1 cellular context compared by ENCODE assay signal in the genomic region with DNA sequence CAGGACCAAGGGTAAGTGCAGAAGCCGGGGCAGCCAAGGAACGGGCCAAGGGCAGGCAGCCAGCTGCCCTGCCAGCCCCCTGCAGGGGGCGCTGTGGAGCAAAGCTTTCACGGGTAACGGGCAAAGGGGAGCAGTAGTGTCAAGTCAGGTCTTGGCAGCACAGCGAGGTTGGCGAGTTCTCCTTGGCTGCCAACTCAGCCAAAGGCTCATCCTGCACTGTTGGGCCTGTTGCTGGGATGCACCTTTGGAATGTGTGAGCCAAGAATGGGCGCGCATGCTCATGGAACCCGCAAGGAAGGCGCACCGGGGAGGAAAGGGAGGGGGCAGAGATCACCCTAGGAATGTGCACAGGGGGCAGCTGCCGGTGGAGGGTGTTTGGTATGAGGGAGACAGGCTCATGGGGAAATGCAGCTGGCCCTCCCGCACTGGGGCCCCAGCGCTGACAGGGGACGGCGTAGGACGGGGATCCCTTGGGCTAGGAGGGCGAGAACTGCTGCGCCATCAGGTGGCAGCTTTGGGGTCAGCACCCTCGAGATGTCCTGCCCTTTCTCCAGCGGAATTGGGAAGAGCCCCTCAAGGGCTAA.
TF ChIP-seq lines count a peak whose summit lies in the region.

No MANE protein-coding gene starts in this region.

TF ChIP-seq in HEK293, 187 proteins besides CTCF, POLR2A, EP300 and RAD21 (continued from another document and continues in another):
- TF ChIP-seq MYNN (tag by site-specific recombination; IDR thresholded peaks at IDR 0.05; ENCODE audit: borderline replicate concordance), result no peak
- no peak for TF ChIP-seq ZNF23 (tag by site-specific recombination; IDR thresholded peaks at IDR 0.05; ENCODE audit: borderline replicate concordance)
- TF ChIP-seq, protein P1, sequence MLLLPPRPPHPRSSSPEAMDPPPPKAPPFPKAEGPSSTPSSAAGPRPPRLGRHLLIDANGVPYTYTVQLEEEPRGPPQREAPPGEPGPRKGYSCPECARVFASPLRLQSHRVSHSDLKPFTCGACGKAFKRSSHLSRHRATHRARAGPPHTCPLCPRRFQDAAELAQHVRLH (tag by site-specific recombination; IDR thresholded peaks at IDR 0.05), result peak; percentile 52; the same call in 1 of the 2 replicates
- TF ChIP-seq ZNF302 (tag by site-specific recombination; IDR thresholded peaks at IDR 0.05; ENCODE audit: low read depth), result no peak
- TF ChIP-seq, protein P2, sequence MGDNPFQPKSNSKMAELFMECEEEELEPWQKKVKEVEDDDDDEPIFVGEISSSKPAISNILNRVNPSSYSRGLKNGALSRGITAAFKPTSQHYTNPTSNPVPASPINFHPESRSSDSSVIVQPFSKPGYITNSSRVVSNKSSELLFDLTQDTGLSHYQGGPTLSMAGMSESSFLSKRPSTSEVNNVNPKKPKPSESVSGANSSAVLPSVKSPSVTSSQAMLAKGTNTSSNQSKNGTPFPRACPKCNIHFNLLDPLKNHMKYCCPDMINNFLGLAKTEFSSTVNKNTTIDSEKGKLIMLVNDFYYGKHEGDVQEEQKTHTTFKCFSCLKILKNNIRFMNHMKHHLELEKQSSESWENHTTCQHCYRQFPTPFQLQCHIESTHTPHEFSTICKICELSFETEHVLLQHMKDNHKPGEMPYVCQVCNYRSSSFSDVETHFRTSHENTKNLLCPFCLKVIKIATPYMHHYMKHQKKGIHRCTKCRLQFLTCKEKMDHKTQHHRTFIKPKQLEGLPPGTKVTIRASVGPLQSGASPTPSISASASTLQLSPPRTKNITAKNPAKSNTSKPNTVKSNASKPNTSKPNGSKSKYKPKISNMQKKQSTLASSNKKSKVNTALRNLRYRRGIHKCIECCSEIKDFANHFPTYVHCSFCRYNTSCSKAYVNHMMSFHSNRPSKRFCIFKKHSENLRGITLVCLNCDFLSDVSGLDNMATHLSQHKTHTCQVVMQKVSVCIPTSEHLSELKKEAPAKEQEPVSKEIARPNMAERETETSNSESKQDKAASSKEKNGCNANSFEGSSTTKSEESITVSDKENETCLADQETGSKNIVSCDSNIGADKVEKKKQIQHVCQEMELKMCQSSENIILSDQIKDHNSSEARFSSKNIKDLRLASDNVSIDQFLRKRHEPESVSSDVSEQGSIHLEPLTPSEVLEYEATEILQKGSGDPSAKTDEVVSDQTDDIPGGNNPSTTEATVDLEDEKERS (tag by site-specific recombination; IDR thresholded peaks at IDR 0.05), result no peak; the same call in 1 of the 2 replicates
- TF ChIP-seq, protein P3, sequence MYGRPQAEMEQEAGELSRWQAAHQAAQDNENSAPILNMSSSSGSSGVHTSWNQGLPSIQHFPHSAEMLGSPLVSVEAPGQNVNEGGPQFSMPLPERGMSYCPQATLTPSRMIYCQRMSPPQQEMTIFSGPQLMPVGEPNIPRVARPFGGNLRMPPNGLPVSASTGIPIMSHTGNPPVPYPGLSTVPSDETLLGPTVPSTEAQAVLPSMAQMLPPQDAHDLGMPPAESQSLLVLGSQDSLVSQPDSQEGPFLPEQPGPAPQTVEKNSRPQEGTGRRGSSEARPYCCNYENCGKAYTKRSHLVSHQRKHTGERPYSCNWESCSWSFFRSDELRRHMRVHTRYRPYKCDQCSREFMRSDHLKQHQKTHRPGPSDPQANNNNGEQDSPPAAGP (tag by site-specific recombination; IDR thresholded peaks at IDR 0.05), result peak; percentile 70; the same call in 1 of the 2 replicates
- peak; percentile 98 for TF ChIP-seq ZNF600 (tag by site-specific recombination; IDR thresholded peaks at IDR 0.05)
- TF ChIP-seq, protein P4, sequence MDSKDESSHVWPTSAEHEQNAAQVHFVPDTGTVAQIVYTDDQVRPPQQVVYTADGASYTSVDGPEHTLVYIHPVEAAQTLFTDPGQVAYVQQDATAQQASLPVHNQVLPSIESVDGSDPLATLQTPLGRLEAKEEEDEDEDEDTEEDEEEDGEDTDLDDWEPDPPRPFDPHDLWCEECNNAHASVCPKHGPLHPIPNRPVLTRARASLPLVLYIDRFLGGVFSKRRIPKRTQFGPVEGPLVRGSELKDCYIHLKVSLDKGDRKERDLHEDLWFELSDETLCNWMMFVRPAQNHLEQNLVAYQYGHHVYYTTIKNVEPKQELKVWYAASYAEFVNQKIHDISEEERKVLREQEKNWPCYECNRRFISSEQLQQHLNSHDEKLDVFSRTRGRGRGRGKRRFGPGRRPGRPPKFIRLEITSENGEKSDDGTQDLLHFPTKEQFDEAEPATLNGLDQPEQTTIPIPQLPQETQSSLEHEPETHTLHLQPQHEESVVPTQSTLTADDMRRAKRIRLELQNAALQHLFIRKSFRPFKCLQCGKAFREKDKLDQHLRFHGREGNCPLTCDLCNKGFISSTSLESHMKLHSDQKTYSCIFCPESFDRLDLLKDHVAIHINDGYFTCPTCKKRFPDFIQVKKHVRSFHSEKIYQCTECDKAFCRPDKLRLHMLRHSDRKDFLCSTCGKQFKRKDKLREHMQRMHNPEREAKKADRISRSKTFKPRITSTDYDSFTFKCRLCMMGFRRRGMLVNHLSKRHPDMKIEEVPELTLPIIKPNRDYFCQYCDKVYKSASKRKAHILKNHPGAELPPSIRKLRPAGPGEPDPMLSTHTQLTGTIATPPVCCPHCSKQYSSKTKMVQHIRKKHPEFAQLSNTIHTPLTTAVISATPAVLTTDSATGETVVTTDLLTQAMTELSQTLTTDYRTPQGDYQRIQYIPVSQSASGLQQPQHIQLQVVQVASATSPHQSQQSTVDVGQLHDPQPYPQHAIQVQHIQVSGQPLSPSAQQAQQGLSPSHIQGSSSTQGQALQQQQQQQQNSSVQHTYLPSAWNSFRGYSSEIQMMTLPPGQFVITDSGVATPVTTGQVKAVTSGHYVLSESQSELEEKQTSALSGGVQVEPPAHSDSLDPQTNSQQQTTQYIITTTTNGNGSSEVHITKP (tag by site-specific recombination; IDR thresholded peaks at IDR 0.05), result peak; percentile 46
- no peak for TF ChIP-seq ZBTB7A (tag by site-specific recombination; IDR thresholded peaks at IDR 0.05; ENCODE audit: low read depth)
- peak; percentile 64 for TF ChIP-seq ZNF629 (tag by site-specific recombination; IDR thresholded peaks at IDR 0.05)
- no peak for TF ChIP-seq ZNF184 (tag by site-specific recombination; IDR thresholded peaks at IDR 0.05)
- no peak for TF ChIP-seq YY1 (tag by site-specific recombination; IDR thresholded peaks at IDR 0.05)
- TF ChIP-seq ZNF501 (tag by site-specific recombination; IDR thresholded peaks at IDR 0.05), result peak; percentile 87
- TF ChIP-seq BCL11A (tag by site-specific recombination; IDR thresholded peaks at IDR 0.05; ENCODE audit: low read depth), result no peak
- TF ChIP-seq, protein P5, sequence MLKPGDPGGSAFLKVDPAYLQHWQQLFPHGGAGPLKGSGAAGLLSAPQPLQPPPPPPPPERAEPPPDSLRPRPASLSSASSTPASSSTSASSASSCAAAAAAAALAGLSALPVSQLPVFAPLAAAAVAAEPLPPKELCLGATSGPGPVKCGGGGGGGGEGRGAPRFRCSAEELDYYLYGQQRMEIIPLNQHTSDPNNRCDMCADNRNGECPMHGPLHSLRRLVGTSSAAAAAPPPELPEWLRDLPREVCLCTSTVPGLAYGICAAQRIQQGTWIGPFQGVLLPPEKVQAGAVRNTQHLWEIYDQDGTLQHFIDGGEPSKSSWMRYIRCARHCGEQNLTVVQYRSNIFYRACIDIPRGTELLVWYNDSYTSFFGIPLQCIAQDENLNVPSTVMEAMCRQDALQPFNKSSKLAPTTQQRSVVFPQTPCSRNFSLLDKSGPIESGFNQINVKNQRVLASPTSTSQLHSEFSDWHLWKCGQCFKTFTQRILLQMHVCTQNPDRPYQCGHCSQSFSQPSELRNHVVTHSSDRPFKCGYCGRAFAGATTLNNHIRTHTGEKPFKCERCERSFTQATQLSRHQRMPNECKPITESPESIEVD (tag by site-specific recombination; IDR thresholded peaks at IDR 0.05), result no peak
- TF ChIP-seq ZNF76 (tag by site-specific recombination; IDR thresholded peaks at IDR 0.05; ENCODE audit: borderline replicate concordance, low read depth), result no peak
- TF ChIP-seq ZBTB21 (tag by site-specific recombination; IDR thresholded peaks at IDR 0.05), result no peak
- peak; percentile 45; the same call in 1 of the 2 replicates for TF ChIP-seq ZNF121 (tag by site-specific recombination; IDR thresholded peaks at IDR 0.05)
- TF ChIP-seq ZNF2 (tag by site-specific recombination; IDR thresholded peaks at IDR 0.05), result peak; percentile 98
- TF ChIP-seq SP2 (tag by site-specific recombination; IDR thresholded peaks at IDR 0.05), result no peak
- TF ChIP-seq ZBTB48 (tag by site-specific recombination; IDR thresholded peaks at IDR 0.05), result peak; percentile 96
- no peak for TF ChIP-seq ZFP3 (tag by site-specific recombination; IDR thresholded peaks at IDR 0.05; ENCODE audit: low read depth)
- TF ChIP-seq, protein P6, sequence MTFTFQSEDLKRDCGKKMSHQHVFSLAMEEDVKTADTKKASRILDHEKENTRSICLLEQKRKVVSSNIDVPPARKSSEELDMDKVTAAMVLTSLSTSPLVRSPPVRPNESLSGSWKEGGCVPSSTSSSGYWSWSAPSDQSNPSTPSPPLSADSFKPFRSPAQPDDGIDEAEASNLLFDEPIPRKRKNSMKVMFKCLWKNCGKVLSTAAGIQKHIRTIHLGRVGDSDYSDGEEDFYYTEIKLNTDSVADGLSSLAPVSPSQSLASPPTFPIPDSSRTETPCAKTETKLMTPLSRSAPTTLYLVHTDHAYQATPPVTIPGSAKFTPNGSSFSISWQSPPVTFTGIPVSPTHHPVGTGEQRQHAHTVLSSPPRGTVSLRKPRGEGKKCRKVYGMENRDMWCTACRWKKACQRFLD (tag by site-specific recombination; IDR thresholded peaks at IDR 0.05), result no peak
- TF ChIP-seq, protein P7, sequence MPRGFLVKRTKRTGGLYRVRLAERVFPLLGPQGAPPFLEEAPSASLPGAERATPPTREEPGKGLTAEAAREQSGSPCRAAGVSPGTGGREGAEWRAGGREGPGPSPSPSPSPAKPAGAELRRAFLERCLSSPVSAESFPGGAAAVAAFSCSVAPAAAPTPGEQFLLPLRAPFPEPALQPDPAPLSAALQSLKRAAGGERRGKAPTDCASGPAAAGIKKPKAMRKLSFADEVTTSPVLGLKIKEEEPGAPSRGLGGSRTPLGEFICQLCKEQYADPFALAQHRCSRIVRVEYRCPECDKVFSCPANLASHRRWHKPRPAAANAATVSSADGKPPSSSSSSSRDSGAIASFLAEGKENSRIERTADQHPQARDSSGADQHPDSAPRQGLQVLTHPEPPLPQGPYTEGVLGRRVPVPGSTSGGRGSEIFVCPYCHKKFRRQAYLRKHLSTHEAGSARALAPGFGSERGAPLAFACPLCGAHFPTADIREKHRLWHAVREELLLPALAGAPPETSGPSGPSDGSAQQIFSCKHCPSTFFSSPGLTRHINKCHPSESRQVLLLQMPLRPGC (tag by site-specific recombination; IDR thresholded peaks at IDR 0.05), result peak; percentile 36; the same call in 1 of the 2 replicates
- peak; percentile 12; the same call in 1 of the 2 replicates for TF ChIP-seq OSR2 (tag by site-specific recombination; IDR thresholded peaks at IDR 0.05)
- TF ChIP-seq SCRT2 (tag by site-specific recombination; IDR thresholded peaks at IDR 0.05), result peak; percentile 95
- TF ChIP-seq ZNF596 (tag by site-specific recombination; IDR thresholded peaks at IDR 0.05), result no peak
- 0 out of 2 replicates have a peak, but pooled peaks have one; percentile 48 for TF ChIP-seq KLF16 (tag by site-specific recombination; IDR thresholded peaks at IDR 0.05)
- no peak for TF ChIP-seq ZNF223 (tag by site-specific recombination; IDR thresholded peaks at IDR 0.05)
- no peak for TF ChIP-seq FEZF1 (tag by site-specific recombination; IDR thresholded peaks at IDR 0.05)
- TF ChIP-seq ZNF221 (tag by site-specific recombination; IDR thresholded peaks at IDR 0.05; ENCODE audit: borderline replicate concordance), result no peak
- peak; percentile 33; the same call in 1 of the 2 replicates for TF ChIP-seq ZNF366 (tag by site-specific recombination; conservative IDR thresholded peaks at IDR 0.05)
- no peak for TF ChIP-seq ZNF24 (tag by site-specific recombination; IDR thresholded peaks at IDR 0.05)
- TF ChIP-seq ZNF701 (tag by site-specific recombination; IDR thresholded peaks at IDR 0.05), result no peak
- TF ChIP-seq ZNF132 (tag by site-specific recombination; IDR thresholded peaks at IDR 0.05; ENCODE audit: borderline replicate concordance), result no peak
- TF ChIP-seq, protein P8, sequence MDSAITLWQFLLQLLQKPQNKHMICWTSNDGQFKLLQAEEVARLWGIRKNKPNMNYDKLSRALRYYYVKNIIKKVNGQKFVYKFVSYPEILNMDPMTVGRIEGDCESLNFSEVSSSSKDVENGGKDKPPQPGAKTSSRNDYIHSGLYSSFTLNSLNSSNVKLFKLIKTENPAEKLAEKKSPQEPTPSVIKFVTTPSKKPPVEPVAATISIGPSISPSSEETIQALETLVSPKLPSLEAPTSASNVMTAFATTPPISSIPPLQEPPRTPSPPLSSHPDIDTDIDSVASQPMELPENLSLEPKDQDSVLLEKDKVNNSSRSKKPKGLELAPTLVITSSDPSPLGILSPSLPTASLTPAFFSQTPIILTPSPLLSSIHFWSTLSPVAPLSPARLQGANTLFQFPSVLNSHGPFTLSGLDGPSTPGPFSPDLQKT (IDR thresholded peaks at IDR 0.05; ENCODE audit: borderline replicate concordance, low read depth, low read length), result no peak
- TF ChIP-seq GLI4 (tag by site-specific recombination; IDR thresholded peaks at IDR 0.05), result no peak
- no peak for TF ChIP-seq TCF7L2 (IDR thresholded peaks at IDR 0.05; ENCODE audit: borderline replicate concordance, low read depth, low read length)
- no peak for TF ChIP-seq PRDM1 (tag by site-specific recombination; IDR thresholded peaks at IDR 0.05)
- peak; percentile 56 for TF ChIP-seq ZSCAN30 (tag by site-specific recombination; IDR thresholded peaks at IDR 0.05)
- TF ChIP-seq ZNF211 (tag by site-specific recombination; IDR thresholded peaks at IDR 0.05; ENCODE audit: low read depth), result no peak
- TF ChIP-seq ZNF433 (tag by site-specific recombination; IDR thresholded peaks at IDR 0.05; ENCODE audit: low read depth), result no peak
- peak; percentile 52 for TF ChIP-seq ZNF654 (tag by site-specific recombination; IDR thresholded peaks at IDR 0.05; ENCODE audit: low read depth)
- peak; percentile 43; the same call in 1 of the 2 replicates for TF ChIP-seq ZFP69B (tag by site-specific recombination; IDR thresholded peaks at IDR 0.05)
- TF ChIP-seq, protein P9, sequence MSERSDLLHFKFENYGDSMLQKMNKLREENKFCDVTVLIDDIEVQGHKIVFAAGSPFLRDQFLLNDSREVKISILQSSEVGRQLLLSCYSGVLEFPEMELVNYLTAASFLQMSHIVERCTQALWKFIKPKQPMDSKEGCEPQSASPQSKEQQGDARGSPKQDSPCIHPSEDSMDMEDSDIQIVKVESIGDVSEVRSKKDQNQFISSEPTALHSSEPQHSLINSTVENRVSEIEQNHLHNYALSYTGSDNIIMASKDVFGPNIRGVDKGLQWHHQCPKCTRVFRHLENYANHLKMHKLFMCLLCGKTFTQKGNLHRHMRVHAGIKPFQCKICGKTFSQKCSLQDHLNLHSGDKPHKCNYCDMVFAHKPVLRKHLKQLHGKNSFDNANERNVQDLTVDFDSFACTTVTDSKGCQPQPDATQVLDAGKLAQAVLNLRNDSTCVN (tag by site-specific recombination; optimal IDR thresholded peaks at IDR 0.05), result peak; percentile 34
- TF ChIP-seq ZNF510 (tag by site-specific recombination; IDR thresholded peaks at IDR 0.05; ENCODE audit: insufficient replicate concordance), result no peak
- peak; percentile 68 for TF ChIP-seq ZNF660 (tag by site-specific recombination; IDR thresholded peaks at IDR 0.05)
- no peak for TF ChIP-seq ZNF529 (tag by site-specific recombination; IDR thresholded peaks at IDR 0.05; ENCODE audit: insufficient replicate concordance)
- 0 out of 2 replicates have a peak, but pooled peaks have one; percentile 18 for TF ChIP-seq ZNF394 (tag by site-specific recombination; IDR thresholded peaks at IDR 0.05; ENCODE audit: borderline replicate concordance)
